Comparison of ENCODE assay signal across 9 cellular contexts in genomic region chr11:69010361-69010891, GRCh38. TPM values are rescaled to one million over a fixed set of nuclear protein-coding genes. Genes with fewer than 3 reads are reported as not detected.
DNase-seq lines count a peak whose midpoint lies in the region; ATAC-seq and TF ChIP-seq lines count a peak whose summit lies in the region.
"Had no signal": no experiment of that assay in that cellular context is flagged by ENCODE, and none has a peak within 500 bp of the region (broad histone marks: within the 10 kb centered on the region; RNA-seq: fewer than 3 reads in every experiment).

No MANE protein-coding gene starts in this region.

- in situ Hi-C loops in Caki2 (cut with HindIII; ENCODE audit: low pct_unique_long_range_greater_than_20kb, low sequenced_read_pairs) (no loop called here), Panc1 (cut with HindIII; ENCODE audit: low pct_unique_long_range_greater_than_20kb, low sequenced_read_pairs) (no loop called here), GM13976 (cut with MboI; ENCODE audit: low sequenced_read_pairs, unreplicated experiment) (no loop called here)

- TF ChIP-seq CTCF in Panc1 (IDR thresholded peaks at IDR 0.05) (no peak), fibroblast of pulmonary artery (IDR thresholded peaks at IDR 0.05; ENCODE audit: low read length, missing control alignments) (no peak), GM13976 (IDR thresholded peaks at IDR 0.05; ENCODE audit: borderline replicate concordance, control extremely low read depth, extremely low read depth, insufficient read depth, missing control alignments) (no peak)

- peak overlapping the region; percentile 34; the same call in 1 of the 2 replicates for H3K27ac ChIP-seq in Panc1 (ENCODE audit: low read length)

- no peaks in the 10 kb centered on the region for H3K27me3 ChIP-seq in Panc1 (ENCODE audit: control insufficient read depth, insufficient read depth, low read length)

- peaks cover 43% of the 10 kb centered on the region for H3K4me1 ChIP-seq in Panc1 (ENCODE audit: control insufficient read depth, insufficient read depth, low read length)

- POLR2A ChIA-PET in Panc1 (lab: Charles Lee): interaction anchor here (0.7 kb wide), 1 partner anchor 38 kb away, joined by 3 read pairs; the partner anchor contains the start of gene TPCN2

- H3K36me3 ChIP-seq in Panc1 (ENCODE audit: control insufficient read depth, insufficient read depth, low read length): no peaks in the 10 kb centered on the region

- CTCF ChIA-PET in Panc1 (lab: Charles Lee): interaction anchor here (0.6 to 1.2 kb wide), 2 partner anchors 10 to 34 kb away, joined by 3 to 5 read pairs; no protein-coding TSS in a partner anchor

- H3K4me3 ChIP-seq in Panc1 (ENCODE audit: low read depth in 2 of 2, low read length in 2 of 2): no peak overlapping the region
- peak overlapping the region; percentile 19 for H3K4me3 ChIP-seq in fibroblast of pulmonary artery (replicated peaks; ENCODE audit: low read depth, low read length)

- intact Hi-C loops in Panc1 (cut with micrococcal nuclease; ENCODE audit: unreplicated experiment) (no loop called here), posterior vena cava (cut with DNase I) (loop anchor here (5.0 to 10.0 kb wide), 3 partner anchors 74 to 1884 kb away; no protein-coding TSS in a partner anchor)

- DNase-seq in Caki2 (ENCODE audit: low read depth): peak; percentile 15
- no peak for DNase-seq in Panc1 (ENCODE audit: low read depth, low spot score)
- no peak for DNase-seq in fibroblast of pulmonary artery (ENCODE audit: low read depth)
- DNase-seq in posterior vena cava (ENCODE audit: low spot score): peak; percentile 83
- no peak for DNase-seq in GM13976 (ENCODE audit: low spot score)

- ATAC-seq in Panc1 (peak; percentile 13; the same call in 1 of the 2 replicates), HG03139 (IDR thresholded peaks at IDR 0.05; ENCODE audit: unreplicated experiment) (no peak), HG02885 (IDR thresholded peaks at IDR 0.05; ENCODE audit: poor library complexity, unreplicated experiment) (no peak), HG03469 (IDR thresholded peaks at IDR 0.05; ENCODE audit: unreplicated experiment) (no peak)

- no TSS peak for BruUV-seq in Panc1 (replicated peaks; lab: Mats Ljungman, UMichigan)

- H3K9me3 ChIP-seq in Panc1 (ENCODE audit: control insufficient read depth, insufficient read depth, low read depth, low read length): no peaks in the 10 kb centered on the region

RNA-seq across cellular contexts. Expression of gene MRGPRF, which starts 2.6 kb away (rescaled TPM):
- 1.2 TPM in 1 of 2 replicates, not detected in the other for total RNA-seq in Caki2 (2014; rRNA removed; shearing (Covaris generic); ENCODE audit: low replicate concordance)
- 0.36 TPM for total RNA-seq in Panc1 (2021; ENCODE audit: unreplicated experiment)
- polyA plus RNA-seq in Panc1 (2012; ENCODE audit: insufficient read length): 0.35 TPM
- total RNA-seq in posterior vena cava: 100 to 1,000 TPM; 117 to 138 TPM
- total RNA-seq: T-helper 1 cell treated with Interleukin-12 subunit alpha and Interleukin-12 subunit beta and Interleukin-4 antibody, amounts not matched to agents 30 ng/mL and 1 ng/mL, for 36 hours had no signal

RNA-seq across cellular contexts. Expression of gene MRGPRD, which starts 29.6 kb away (rescaled TPM):
- not detected in 2 replicates for total RNA-seq in Caki2 (2014; rRNA removed; shearing (Covaris generic); ENCODE audit: low replicate concordance)
- total RNA-seq in Panc1 (2021; ENCODE audit: unreplicated experiment) (not detected), posterior vena cava (not detected)
- polyA plus RNA-seq in Panc1 (2012; ENCODE audit: insufficient read length): not detected
- total RNA-seq: T-helper 1 cell treated with Interleukin-12 subunit alpha and Interleukin-12 subunit beta and Interleukin-4 antibody, amounts not matched to agents 30 ng/mL and 1 ng/mL, for 36 hours had no signal

RNA-seq across cellular contexts. Expression of gene TPCN2, which starts 38.3 kb away (rescaled TPM):
- total RNA-seq in Caki2 (2014; rRNA removed; shearing (Covaris generic); ENCODE audit: low replicate concordance): 4.2 and 10.7 TPM in 2 replicates
- total RNA-seq in Panc1 (2021; ENCODE audit: unreplicated experiment) (20.6 TPM), posterior vena cava (10 to 100 TPM; 24.8 to 25.4 TPM)
- 18.9 TPM for polyA plus RNA-seq in Panc1 (2012; ENCODE audit: insufficient read length)

Comparison
In these comparisons a context has a peak if more than half of its experiments do, and no peak if none do; other contexts are left out.
1. DNase-seq: peak in Caki2 (single experiment) and posterior vena cava (single experiment); none in Panc1 (single experiment), fibroblast of pulmonary artery (single experiment) and GM13976 (single experiment).
2. RNA of gene MRGPRF, which starts 2.6 kb away (total RNA-seq): 117 to 138 TPM in posterior vena cava; 0.36 TPM in Panc1 (single experiment) and 1.2 TPM in Caki2; every median in the first group is over 10 times any median in the second.